ENCODE assay signal across 10 cellular contexts in genomic region chr5:96790851-96791513, GRCh38. TPM values are rescaled to one million over a fixed set of nuclear protein-coding genes. Genes with fewer than 3 reads are reported as not detected.
DNase-seq lines count a peak whose midpoint lies in the region; ATAC-seq and TF ChIP-seq lines count a peak whose summit lies in the region.
"Had no signal": no experiment of that assay in that cellular context is flagged by ENCODE, and none has a peak within 500 bp of the region (broad histone marks: within the 10 kb centered on the region; RNA-seq: fewer than 3 reads in every experiment).

No MANE protein-coding gene starts in this region.

- no peak for TF ChIP-seq EP300 in suprapubic skin (IDR thresholded peaks at IDR 0.05)

- no TSS peak for BruUV-seq in MCF 10A (replicated peaks; lab: Mats Ljungman, UMichigan)

- H3K27ac Mint-ChIP-seq in stimulated activated naive CD8-positive, alpha-beta T cell treated with anti-CD3 and anti-CD28 coated beads, Interleukin-15, Interleukin-2, amounts not matched to agents 100 ng/mL and 50 ng/mL, for 24 hours, result peak overlapping the region; percentile 18
- peak overlapping the region; percentile 18 for H3K27ac Mint-ChIP-seq in MCF 10A (ENCODE audit: low read depth, unreplicated experiment)

- CTCF ChIA-PET in MCF 10A (lab: Yijun Ruan, JAX), result interaction anchor here (1.1 kb wide), 1 partner anchor 14 kb away, joined by 3 read pairs; no protein-coding TSS in a partner anchor

- H3K4me3 Mint-ChIP-seq in stimulated activated naive CD8-positive, alpha-beta T cell treated with anti-CD3 and anti-CD28 coated beads, Interleukin-15, Interleukin-2, amounts not matched to agents 100 ng/mL and 50 ng/mL, for 24 hours, result no peak overlapping the region
- no peak overlapping the region for H3K4me3 Mint-ChIP-seq in MCF 10A (ENCODE audit: unreplicated experiment)

- H3K27ac ChIP-seq in upper lobe of right lung (no peak overlapping the region), suprapubic skin (no peak overlapping the region)

- no peaks in the 10 kb centered on the region for H3K9me3 Mint-ChIP-seq in stimulated activated naive CD8-positive, alpha-beta T cell treated with anti-CD3 and anti-CD28 coated beads, Interleukin-15, Interleukin-2, amounts not matched to agents 100 ng/mL and 50 ng/mL, for 24 hours
- peaks cover 8% of the 10 kb centered on the region for H3K9me3 Mint-ChIP-seq in MCF 10A (ENCODE audit: unreplicated experiment)

- H3K27me3 ChIP-seq in upper lobe of right lung, result no peaks in the 10 kb centered on the region
- H3K27me3 ChIP-seq in suprapubic skin, result no peaks in the 10 kb centered on the region
- H3K27me3 ChIP-seq: heart left ventricle had no signal

- no peak for TF ChIP-seq POLR2A in suprapubic skin (IDR thresholded peaks at IDR 0.05)

- H3K4me1 Mint-ChIP-seq in stimulated activated naive CD8-positive, alpha-beta T cell treated with anti-CD3 and anti-CD28 coated beads, Interleukin-15, Interleukin-2, amounts not matched to agents 100 ng/mL and 50 ng/mL, for 24 hours (ENCODE audit: low read depth), result peaks cover 30% of the 10 kb centered on the region
- peaks cover 9% of the 10 kb centered on the region for H3K4me1 Mint-ChIP-seq in MCF 10A (ENCODE audit: insufficient read depth, unreplicated experiment)

- intact Hi-C loops in MCF 10A (cut with micrococcal nuclease), result no loop called here
- intact Hi-C loops in left colon (cut with DNase I, micrococcal nuclease), result no loop called here
- intact Hi-C loops in upper lobe of right lung (cut with DNase I), result no loop called here

- POLR2A ChIA-PET in MCF 10A (lab: Yijun Ruan, JAX), result interaction anchor here (1.0 to 1.6 kb wide), 4 partner anchors 8 to 352 kb away, joined by 3 to 12 read pairs (median 3); partner anchors contain the start of gene LIX1

- H3K4me1 ChIP-seq in upper lobe of right lung (no peaks in the 10 kb centered on the region), suprapubic skin (no peaks in the 10 kb centered on the region)

- no peak for ATAC-seq in stimulated activated naive CD8-positive, alpha-beta T cell treated with anti-CD3 and anti-CD28 coated beads, Interleukin-15, Interleukin-2, amounts not matched to agents 100 U/mL and 50 U/mL, for 24 hours
- ATAC-seq in left colon, result peak; percentile 87
- ATAC-seq in upper lobe of right lung, result peak; percentile 83
- no peak for ATAC-seq in HG02588 (IDR thresholded peaks at IDR 0.05; ENCODE audit: unreplicated experiment)

- no peaks in the 10 kb centered on the region for H3K9me3 ChIP-seq in upper lobe of right lung
- H3K9me3 ChIP-seq in suprapubic skin, result no peaks in the 10 kb centered on the region

- 49% methylated on average over 4 of the region's 4 CpGs for WGBS in suprapubic skin

- H3K36me3 ChIP-seq in upper lobe of right lung (peaks cover 88% of the 10 kb centered on the region), suprapubic skin (peaks cover 33% of the 10 kb centered on the region)

- no peak for TF ChIP-seq CTCF in MCF 10A (IDR thresholded peaks at IDR 0.05; ENCODE audit: unreplicated experiment)
- TF ChIP-seq CTCF in upper lobe of right lung (IDR thresholded peaks at IDR 0.05), result no peak
- no peak for TF ChIP-seq CTCF in suprapubic skin (IDR thresholded peaks at IDR 0.05)

- no peak for DNase-seq in stimulated activated naive CD8-positive, alpha-beta T cell treated with anti-CD3 and anti-CD28 coated beads, Interleukin-15, Interleukin-2, amounts not matched to agents 100 U/mL and 50 U/mL, for 24 hours
- DNase-seq in MCF 10A (ENCODE audit: unreplicated experiment), result no peak
- no peak for DNase-seq in left colon
- DNase-seq in upper lobe of right lung, result no peak
- no peak for DNase-seq in activated CD8-positive, alpha-beta memory T cell treated with anti-CD3 and anti-CD28 coated beads, Interleukin-2, amount 50 U/mL, for 48 hours
- DNase-seq in suprapubic skin (ENCODE audit: low spot score in 2 of 2), result no peak
- DNase-seq: DMS53, heart left ventricle had no signal

- H3K36me3 Mint-ChIP-seq in stimulated activated naive CD8-positive, alpha-beta T cell treated with anti-CD3 and anti-CD28 coated beads, Interleukin-15, Interleukin-2, amounts not matched to agents 100 ng/mL and 50 ng/mL, for 24 hours (ENCODE audit: low read depth), result peaks cover 86% of the 10 kb centered on the region
- H3K36me3 Mint-ChIP-seq in MCF 10A (ENCODE audit: insufficient read depth, unreplicated experiment), result peaks cover 57% of the 10 kb centered on the region

- H3K4me3 ChIP-seq in upper lobe of right lung (no peak overlapping the region), suprapubic skin (no peak overlapping the region)
- H3K4me3 ChIP-seq: heart left ventricle had no signal

- no peaks in the 10 kb centered on the region for H3K27me3 Mint-ChIP-seq in stimulated activated naive CD8-positive, alpha-beta T cell treated with anti-CD3 and anti-CD28 coated beads, Interleukin-15, Interleukin-2, amounts not matched to agents 100 ng/mL and 50 ng/mL, for 24 hours
- H3K27me3 Mint-ChIP-seq in MCF 10A (ENCODE audit: insufficient read depth, unreplicated experiment), result no peaks in the 10 kb centered on the region

RNA-seq across cellular contexts. Expression of gene ERAP1, which starts 16.8 kb away (rescaled TPM):
- total RNA-seq in MCF 10A (2022) (23.2 and 26.3 TPM in 2 replicates), left colon (100 to 1,000 TPM; 112 to 120 TPM), upper lobe of right lung (61.3 TPM), suprapubic skin (10 to 100 TPM; 49.2 to 71.3 (median 66.4) TPM)

Comparison
In these comparisons a context has a peak if more than half of its experiments do, and no peak if none do; other contexts are left out.
1. ATAC-seq: peak in left colon (single experiment) and upper lobe of right lung (single experiment); none in stimulated activated naive CD8-positive, alpha-beta T cell treated with anti-CD3 and anti-CD28 coated beads, Interleukin-15, Interleukin-2, amounts not matched to agents 100 U/mL and 50 U/mL, for 24 hours (single experiment) and HG02588 (single experiment).